Comparison of ENCODE assay signal across 8 cellular contexts in genomic region chr10:87083576-87084290, GRCh38. TPM values are rescaled to one million over a fixed set of nuclear protein-coding genes. Genes with fewer than 3 reads are reported as not detected.
A peak's percentile ranks its signal among the peaks of the same experiment; 100 is the strongest.
DNase-seq lines count a peak whose midpoint lies in the region; ATAC-seq and TF ChIP-seq lines count a peak whose summit lies in the region.
"Not testable (repeated sequence)": the region's sequence is repeated elsewhere in the genome, so short reads cannot be mapped to it uniquely, and the experiment has no call there.

No MANE protein-coding gene starts in this region.

- intact Hi-C loops in activated CD8-positive, alpha-beta T cell treated with anti-CD3 and anti-CD28 coated beads for 36 hours (cut with micrococcal nuclease); Right ventricle myocardium superior (cut with DNase I): not testable (repeated sequence)

- H3K4me3 Mint-ChIP-seq in activated CD8-positive, alpha-beta T cell treated with anti-CD3 and anti-CD28 coated beads for 36 hours: peak overlapping the region; percentile 16
- H3K4me3 Mint-ChIP-seq in neural crest cell: not testable (repeated sequence)
- peak overlapping the region; percentile 46 for H3K4me3 Mint-ChIP-seq in type B pancreatic cell

- CTCF ChIA-PET in activated CD8-positive, alpha-beta T cell treated with anti-CD3 and anti-CD28 coated beads for 36 hours (lab: Charles Lee): interaction anchor here (1.0 kb wide), 1 partner anchor 9 kb away, joined by 3 read pairs; no protein-coding TSS in a partner anchor

- not testable (repeated sequence) for H3K27me3 Mint-ChIP-seq in activated CD8-positive, alpha-beta T cell treated with anti-CD3 and anti-CD28 coated beads for 36 hours; neural crest cell (ENCODE audit: low read depth); type B pancreatic cell

- DNase-seq in NCI-H146 (lab: John Stamatoyannopoulos, UW): peak; percentile 62
- peak; percentile 20 for DNase-seq in activated CD8-positive, alpha-beta T cell treated with anti-CD3 and anti-CD28 coated beads for 36 hours
- peak; percentile 66 for DNase-seq in central memory CD4-positive, alpha-beta T cell
- not testable (repeated sequence) for DNase-seq in Right ventricle myocardium superior; neural crest cell (ENCODE audit: low read depth, low spot score); type B pancreatic cell (ENCODE audit: extremely low spot score, unreplicated experiment)

- peaks cover 47% of the 10 kb centered on the region for H3K36me3 Mint-ChIP-seq in activated CD8-positive, alpha-beta T cell treated with anti-CD3 and anti-CD28 coated beads for 36 hours (ENCODE audit: low read depth)
- H3K36me3 Mint-ChIP-seq in neural crest cell (ENCODE audit: low read depth): peaks cover 18% of the 10 kb centered on the region
- peaks cover 32% of the 10 kb centered on the region for H3K36me3 Mint-ChIP-seq in type B pancreatic cell

- not testable (repeated sequence) for H3K9me3 Mint-ChIP-seq in activated CD8-positive, alpha-beta T cell treated with anti-CD3 and anti-CD28 coated beads for 36 hours; neural crest cell; type B pancreatic cell

- ATAC-seq in GM18511 (IDR thresholded peaks at IDR 0.05; ENCODE audit: unreplicated experiment) (peak; percentile 56), HG02840 (IDR thresholded peaks at IDR 0.05; ENCODE audit: low FRiP score, unreplicated experiment) (peak; percentile 22), Right ventricle myocardium superior (ENCODE audit: poor library complexity) (peak; percentile 57)
- peak; percentile 68 for ATAC-seq in activated CD8-positive, alpha-beta T cell treated with anti-CD3 and anti-CD28 coated beads for 36 hours

- TF ChIP-seq CTCF in activated CD8-positive, alpha-beta T cell treated with anti-CD3 and anti-CD28 coated beads for 36 hours (IDR thresholded peaks at IDR 0.05); neural crest cell (conservative IDR thresholded peaks at IDR 0.05); type B pancreatic cell (conservative IDR thresholded peaks at IDR 0.05): not testable (repeated sequence)

- POLR2A ChIA-PET in activated CD8-positive, alpha-beta T cell treated with anti-CD3 and anti-CD28 coated beads for 36 hours (lab: Charles Lee): interaction anchor here (1.2 to 1.6 kb wide), 2 partner anchors 11 to 29 kb away, joined by 4 to 6 read pairs; partner anchors contain the start of genes GLUD1 and SHLD2

- peak overlapping the region; percentile 88 for H3K27ac Mint-ChIP-seq in activated CD8-positive, alpha-beta T cell treated with anti-CD3 and anti-CD28 coated beads for 36 hours
- peak overlapping the region; percentile 87 for H3K27ac Mint-ChIP-seq in neural crest cell (ENCODE audit: unreplicated experiment)
- H3K27ac Mint-ChIP-seq in type B pancreatic cell: peak overlapping the region; percentile 63

- H3K4me1 Mint-ChIP-seq in activated CD8-positive, alpha-beta T cell treated with anti-CD3 and anti-CD28 coated beads for 36 hours (ENCODE audit: low read depth): peaks cover 60% of the 10 kb centered on the region
- H3K4me1 Mint-ChIP-seq in neural crest cell: peaks cover 34% of the 10 kb centered on the region
- peaks cover 27% of the 10 kb centered on the region for H3K4me1 Mint-ChIP-seq in type B pancreatic cell (ENCODE audit: unreplicated experiment)

RNA-seq across cellular contexts. Expression of gene GLUD1, which starts 10.9 kb away (rescaled TPM):
- total RNA-seq in activated CD8-positive, alpha-beta T cell treated with anti-CD3 and anti-CD28 coated beads for 36 hours: 100 to 1,000 TPM in 1 of 2 experiments, 10 to 100 TPM in 1; 94.2 to 101 TPM
- total RNA-seq in Right ventricle myocardium superior (101 TPM), neural crest cell (101 and 105 TPM in 2 replicates), type B pancreatic cell (ENCODE audit: low replicate concordance) (123 and 144 TPM in 2 replicates)

RNA-seq across cellular contexts. Expression of gene SHLD2, which starts 11.3 kb away (rescaled TPM):
- 10 to 100 TPM; 32.3 to 33.1 TPM for total RNA-seq in activated CD8-positive, alpha-beta T cell treated with anti-CD3 and anti-CD28 coated beads for 36 hours
- total RNA-seq in Right ventricle myocardium superior: 9.6 TPM
- 26.9 and 28.3 TPM in 2 replicates for total RNA-seq in neural crest cell
- 20.3 and 24.9 TPM in 2 replicates for total RNA-seq in type B pancreatic cell (ENCODE audit: low replicate concordance)
